ENCODE assay signal across 24 cellular contexts in genomic region chr5:142306077-142306502, GRCh38. TPM values are rescaled to one million over a fixed set of nuclear protein-coding genes. Genes with fewer than 3 reads are reported as not detected.
A peak's percentile ranks its signal among the peaks of the same experiment; 100 is the strongest.
DNase-seq lines count a peak whose midpoint lies in the region; ATAC-seq, FAIRE-seq and TF ChIP-seq lines count a peak whose summit lies in the region.
"Had no signal": no experiment of that assay in that cellular context is flagged by ENCODE, and none has a peak within 500 bp of the region (broad histone marks: within the 10 kb centered on the region; RNA-seq: fewer than 3 reads in every experiment).

No MANE protein-coding gene starts in this region.

- FAIRE-seq in HepG2 (lab: Jason Lieb, UNC): peak; percentile 91
- FAIRE-seq: GM12891 had no signal

- 14% methylated on average over 6 of the region's 6 CpGs for WGBS in HepG2 (ENCODE audit: low lambda C conversion rate)
- 63% methylated on average over 3 of the region's 6 CpGs for WGBS in right lobe of liver (ENCODE audit: insufficient coverage, low coverage, low lambda C conversion rate, missing lambda C conversion rate)

- H3K4me3 ChIP-seq in HepG2 (replicated peaks in 1 of 3; ENCODE audit: insufficient read depth in 1 of 3, low read depth in 2 of 3, low read length in 3 of 3) (no peak overlapping the region), right lobe of liver (no peak overlapping the region), mucosa of descending colon (no peak overlapping the region)

- H3K27me3 ChIP-seq in HepG2 (ENCODE audit: control insufficient read depth in 1 of 2, insufficient read depth in 2 of 2, low read length in 2 of 2) (no peaks in the 10 kb centered on the region), right lobe of liver (no peaks in the 10 kb centered on the region)

- H3K79me2 ChIP-seq in HepG2 (ENCODE audit: insufficient read depth, low read length): peaks cover 11% of the 10 kb centered on the region

- in situ Hi-C loops in HepG2 (cut with HindIII; ENCODE audit: extremely low pct_ligation_motif_present, low pct_unique_long_range_greater_than_20kb): loop anchor here (5.0 to 25.0 kb wide), 2 partner anchors 144 to 241 kb away; no protein-coding TSS in a partner anchor

- H3K27me3 Mint-ChIP-seq in endothelial cell (ENCODE audit: unreplicated experiment) (peaks cover 12% of the 10 kb centered on the region), type B pancreatic cell (no peaks in the 10 kb centered on the region)

- DNase-seq in HepG2 (ENCODE audit: low spot score) (peak; percentile 77), right lobe of liver (no peak), endothelial cell (ENCODE audit: low spot score) (no peak), mucosa of descending colon (no peak), type B pancreatic cell (ENCODE audit: extremely low spot score, unreplicated experiment) (no peak), NCI-H345 treated with DMSO at 0.1 percent for 48 hours (lab: John Stamatoyannopoulos, UW; ENCODE audit: unreplicated experiment) (no peak), caudate nucleus (lab: John Stamatoyannopoulos, UW) (no peak)
- DNase-seq: DMS79 treated with DMSO at 0.1 percent for 48 hours; KBM-7; MM.1S; NCI-H1048; NCI-H1417 treated with DMSO at 0.1 percent for 48 hours; NCI-H187; NCI-H2107; NCI-H510A treated with DMSO at 0.1 percent for 48 hours; NCI-H748 treated with DMSO at 0.1 percent for 48 hours; NK-92 treated with Interleukin-12 subunit alpha and Interleukin-12 subunit beta, amount 100 ng/mL, for 24 hours had no signal

- H3K4me2 ChIP-seq in HepG2 (ENCODE audit: low read depth, low read length): peak overlapping the region; percentile 32

- BruUV-seq in HepG2 (replicated peaks; lab: Mats Ljungman, UMichigan): no TSS peak

- H2AFZ ChIP-seq in HepG2 (ENCODE audit: low read length): no peak overlapping the region

- H3K4me1 Mint-ChIP-seq in endothelial cell (ENCODE audit: unreplicated experiment): peaks cover 44% of the 10 kb centered on the region
- H3K4me1 Mint-ChIP-seq in type B pancreatic cell (ENCODE audit: unreplicated experiment): peaks cover 55% of the 10 kb centered on the region
- H3K4me1 Mint-ChIP-seq: B cell, CD14-positive monocyte had no signal

- peaks cover 37% of the 10 kb centered on the region for H3K4me1 ChIP-seq in HepG2 (ENCODE audit: insufficient read depth, low read length)
- H3K4me1 ChIP-seq in right lobe of liver: no peaks in the 10 kb centered on the region
- peaks cover 6% of the 10 kb centered on the region for H3K4me1 ChIP-seq in mucosa of descending colon (ENCODE audit: low read depth)

- TF ChIP-seq CTCF in HepG2 (CRISPR knock-in tag; IDR thresholded peaks at IDR 0.05) (no peak), right lobe of liver (IDR thresholded peaks at IDR 0.05) (no peak), endothelial cell (IDR thresholded peaks at IDR 0.05; ENCODE audit: unreplicated experiment) (no peak), mucosa of descending colon (IDR thresholded peaks at IDR 0.05) (no peak), type B pancreatic cell (conservative IDR thresholded peaks at IDR 0.05) (no peak)

- POLR2A ChIA-PET in HepG2 (lab: Yijun Ruan, JAX): interaction anchor here (0.8 to 1.5 kb wide), 4 partner anchors 7 to 382 kb away, joined by 3 to 5 read pairs (median 4); partner anchors contain the start of gene DELE1

- no peak overlapping the region for H3K27ac Mint-ChIP-seq in endothelial cell (ENCODE audit: unreplicated experiment)
- H3K27ac Mint-ChIP-seq in type B pancreatic cell: peak overlapping the region; percentile 58
- H3K27ac Mint-ChIP-seq: B cell had no signal

- CTCF ChIA-PET in HepG2 (lab: Yijun Ruan, JAX; ENCODE audit: low intra/inter-chr PET ratio, low total read pairs): no interaction called here

- H3K9me3 ChIP-seq in HepG2 (ENCODE audit: low read length) (no peaks in the 10 kb centered on the region), right lobe of liver (no peaks in the 10 kb centered on the region), mucosa of descending colon (no peaks in the 10 kb centered on the region)

- H3K4me3 Mint-ChIP-seq in endothelial cell (ENCODE audit: unreplicated experiment): peak overlapping the region; percentile 4
- peak overlapping the region; percentile 53 for H3K4me3 Mint-ChIP-seq in type B pancreatic cell
- H3K4me3 Mint-ChIP-seq: B cell, CD14-positive monocyte had no signal

- peak; percentile 79 for ATAC-seq in HepG2
- ATAC-seq in right lobe of liver: no peak
- peak; percentile 39 for ATAC-seq in mucosa of descending colon
- ATAC-seq in GM21447 (IDR thresholded peaks at IDR 0.05; ENCODE audit: unreplicated experiment): no peak
- ATAC-seq: Panc1, SK-N-SH treated with all-trans-retinoic acid at 6 μM for 48 hours had no signal

- TF ChIP-seq POLR2A in HepG2 (IDR thresholded peaks at IDR 0.05; ENCODE audit: insufficient read depth in 1 of 2, low read depth in 2 of 2, low read length in 2 of 2) (no peak), right lobe of liver (IDR thresholded peaks at IDR 0.05) (no peak)

- H3K36me3 ChIP-seq in HepG2 (replicated peaks in 1 of 2; ENCODE audit: control insufficient read depth in 1 of 2, insufficient read depth in 2 of 2, low read length in 2 of 2) (peaks cover 6 to 10% of the 10 kb centered on the region in 2 experiments), right lobe of liver (no peaks in the 10 kb centered on the region), mucosa of descending colon (ENCODE audit: low read depth) (no peaks in the 10 kb centered on the region)

- H3K9me3 Mint-ChIP-seq in endothelial cell (ENCODE audit: unreplicated experiment) (no peaks in the 10 kb centered on the region), type B pancreatic cell (no peaks in the 10 kb centered on the region)

- TF ChIP-seq EP300 in HepG2 (IDR thresholded peaks at IDR 0.05; ENCODE audit: low read depth in 2 of 2, low read length in 2 of 2) (peak in 1 of 2 experiments; percentile 68; a peak in 1 of 4 replicates), HepG2 (CRISPR knock-in tag; IDR thresholded peaks at IDR 0.05; ENCODE audit: borderline replicate concordance) (no peak)

- H3K27ac ChIP-seq in HepG2 (ENCODE audit: extremely low read length, insufficient read depth, low read length) (peak overlapping the region; percentile 21), right lobe of liver (no peak overlapping the region), caudate nucleus (ENCODE audit: low read depth, low read length) (no peak overlapping the region)
- H3K27ac ChIP-seq: 22Rv1 had no signal

- no peak overlapping the region for H3K9ac ChIP-seq in HepG2 (ENCODE audit: insufficient read depth, low read depth, low read length)

- no peak for TF ChIP-seq RAD21 in HepG2 (CRISPR knock-in tag; IDR thresholded peaks at IDR 0.05)

- intact Hi-C loops in HepG2 (cut with micrococcal nuclease; ENCODE audit: unreplicated experiment) (no loop called here), right lobe of liver (cut with DNase I) (no loop called here), mucosa of descending colon (cut with DNase I, micrococcal nuclease) (no loop called here)

- peaks cover 6% of the 10 kb centered on the region; the same call in 1 of the 2 replicates for H4K20me1 ChIP-seq in HepG2 (ENCODE audit: insufficient read depth, low read length)

- H3K36me3 Mint-ChIP-seq in endothelial cell (ENCODE audit: low read depth, unreplicated experiment) (peaks cover 14% of the 10 kb centered on the region), type B pancreatic cell (peaks cover 7% of the 10 kb centered on the region)
- H3K36me3 Mint-ChIP-seq: CD14-positive monocyte had no signal

TF ChIP-seq in HepG2, 621 proteins besides CTCF, POLR2A, EP300 and RAD21 (continues in another document):
- TF ChIP-seq TOPORS (CRISPR knock-in tag; IDR thresholded peaks at IDR 0.05): no peak
- TF ChIP-seq ZNF101 (CRISPR knock-in tag; IDR thresholded peaks at IDR 0.05; ENCODE audit: borderline replicate concordance, low read depth): no peak
- no peak for TF ChIP-seq KLF6 (CRISPR knock-in tag; IDR thresholded peaks at IDR 0.05)
- TF ChIP-seq ZNF350 (CRISPR knock-in tag; IDR thresholded peaks at IDR 0.05; ENCODE audit: borderline replicate concordance, low read depth): no peak

RNA-seq across cellular contexts. Expression of gene SPRY4, which starts 18.7 kb away (rescaled TPM):
- total RNA-seq in HepG2 (2016; rRNA removed; fragmentation: Illumina TruSeq; extraction: Trizol): 8.9 and 9.0 TPM in 2 replicates
- 1.6 and 1.8 TPM in 2 replicates for total RNA-seq in HepG2 (2016; cell fraction: cytosol; rRNA removed; fragmentation: Illumina TruSeq; extraction: Trizol; ENCODE audit: low read depth)
- 8.3 and 8.7 TPM in 2 replicates for total RNA-seq in HepG2 (2016; cell fraction: insoluble cytoplasmic fraction; rRNA removed; fragmentation: Illumina TruSeq; extraction: Trizol)
- total RNA-seq in HepG2 (2016; cell fraction: membrane; rRNA removed; fragmentation: Illumina TruSeq; extraction: Trizol): 5.8 and 6.0 TPM in 2 replicates
- total RNA-seq in HepG2 (2016; cell fraction: nucleus; rRNA removed; fragmentation: Illumina TruSeq; extraction: Trizol): 12.5 and 16.8 TPM in 2 replicates
- polyA plus RNA-seq in HepG2 (2011; rRNA removed): 17.8 and 19.2 TPM in 2 replicates
- 10.9 and 12.6 TPM in 2 replicates for polyA plus RNA-seq in HepG2 (2011; cell fraction: cytosol; rRNA removed)
- polyA plus RNA-seq in HepG2 (2011; cell fraction: nucleus; rRNA removed): 61.0 and 63.7 TPM in 2 replicates
- 10.0 and 17.2 TPM in 2 replicates for polyA plus RNA-seq in HepG2 (2012)
- 0.37 and 0.40 TPM in 2 replicates for polyA plus RNA-seq in HepG2 (2016; cell fraction: cytosol; fragmentation: Illumina TruSeq; extraction: Trizol; ENCODE audit: low read depth)
- polyA plus RNA-seq in HepG2 (2016; cell fraction: insoluble cytoplasmic fraction; fragmentation: Illumina TruSeq; extraction: Trizol; ENCODE audit: low read depth): 6.9 and 9.0 TPM in 2 replicates
- 2.0 and 2.1 TPM in 2 replicates for polyA plus RNA-seq in HepG2 (2016; cell fraction: membrane; fragmentation: Illumina TruSeq; extraction: Trizol; ENCODE audit: low read depth)
- polyA plus RNA-seq in HepG2 (2016; cell fraction: nucleus; fragmentation: Illumina TruSeq; extraction: Trizol; ENCODE audit: insufficient read depth, low read depth): 21.3 and 22.7 TPM in 2 replicates
- 0.09 and 81.1 TPM in 2 replicates for polyA minus RNA-seq in HepG2 (2011; rRNA and poly(A)+ RNA removed; ENCODE audit: low replicate concordance)
- 21.7 and 22.2 TPM in 2 replicates for polyA minus RNA-seq in HepG2 (2011; cell fraction: cytosol; rRNA and poly(A)+ RNA removed)
- 40.0 and 40.4 TPM in 2 replicates for polyA minus RNA-seq in HepG2 (2011; cell fraction: nucleus; rRNA and poly(A)+ RNA removed)
- total RNA-seq in right lobe of liver: 10 to 100 TPM in 2 of 6 experiments, 1 to 10 TPM in 4; 3.9 to 11.6 (median 7.3) TPM
- 74.2 TPM for total RNA-seq in endothelial cell (ENCODE audit: unreplicated experiment)
- total RNA-seq in mucosa of descending colon: 10 to 100 TPM; 10.7 to 13.8 (median 11.6) TPM
- total RNA-seq in type B pancreatic cell (ENCODE audit: low replicate concordance): 16.1 and 20.7 TPM in 2 replicates
- total RNA-seq: B cell had no signal
- polyA plus RNA-seq: CD14-positive monocyte had no signal

Comparison
In these comparisons a context has a peak if more than half of its experiments do, and no peak if none do; other contexts are left out.
1. ATAC-seq: peak in HepG2 (single experiment) and mucosa of descending colon (single experiment); none in right lobe of liver (0 of 4) and GM21447 (single experiment).